In the genomic region with DNA sequence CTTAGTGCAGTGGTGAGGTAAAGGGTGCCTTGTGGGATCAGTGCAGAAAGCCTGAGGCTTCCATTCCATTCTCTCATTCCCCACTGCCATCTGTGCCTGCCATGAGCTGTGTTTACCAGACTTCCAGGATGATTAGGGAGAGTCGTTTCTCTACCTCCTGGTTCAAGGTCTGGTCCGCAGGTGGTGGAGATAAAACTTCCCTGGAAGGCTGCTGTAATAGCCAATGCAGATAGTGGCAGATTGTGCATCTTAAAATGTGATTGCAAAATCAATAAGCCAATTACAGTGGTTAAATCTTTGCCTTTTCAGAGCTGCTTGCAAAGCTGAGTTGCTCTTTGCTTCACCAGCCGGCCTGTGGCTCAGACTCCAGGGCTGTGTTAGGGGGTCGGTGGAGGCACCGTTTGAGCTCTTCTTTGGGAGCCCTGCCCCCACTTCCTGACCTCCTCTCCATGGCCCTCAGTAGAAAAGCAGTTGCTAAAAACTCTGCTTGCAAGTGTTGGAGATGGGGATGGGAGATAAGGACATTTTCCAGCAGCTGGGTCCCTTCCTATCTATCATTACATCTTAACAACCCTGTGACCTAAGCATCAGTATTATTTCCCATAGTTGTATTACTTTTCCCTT, we compare ENCODE assay signal across 17 cellular contexts.
DNase-seq lines count a peak whose midpoint lies in the region; ATAC-seq, FAIRE-seq and TF ChIP-seq lines count a peak whose summit lies in the region.
"Had no signal": no experiment of that assay in that cellular context is flagged by ENCODE, and none has a peak within 500 bp of the region (broad histone marks: within the 10 kb centered on the region; RNA-seq: fewer than 3 reads in every experiment).

No MANE protein-coding gene starts in this region.

- no peak overlapping the region for H3K4me3 ChIP-seq in BE2C (ENCODE audit: low read depth, low read length)
- H3K4me3 ChIP-seq in HEK293 (ENCODE audit: low read depth, low read length), result no peak overlapping the region
- H3K4me3 ChIP-seq in SJCRH30, result no peak overlapping the region
- no peak overlapping the region for H3K4me3 ChIP-seq in HepG2 (replicated peaks in 1 of 3; ENCODE audit: insufficient read depth in 1 of 3, low read depth in 2 of 3, low read length in 3 of 3)
- no peak overlapping the region for H3K4me3 ChIP-seq in right atrium auricular region
- H3K4me3 ChIP-seq: gastroesophageal sphincter, smooth muscle cell, stomach had no signal

- TF ChIP-seq POLR2A in HepG2 (IDR thresholded peaks at IDR 0.05; ENCODE audit: insufficient read depth in 1 of 2, low read depth in 2 of 2, low read length in 2 of 2), result no peak

- CTCF ChIA-PET in HEK293 (lab: Yijun Ruan, JAX), result no interaction called here
- CTCF ChIA-PET in HepG2 (lab: Yijun Ruan, JAX; ENCODE audit: low intra/inter-chr PET ratio, low total read pairs), result no interaction called here

- FAIRE-seq in HepG2 (lab: Jason Lieb, UNC), result no peak
- FAIRE-seq: bronchial epithelial cell had no signal

- H3K9me3 ChIP-seq in BE2C (no peaks in the 10 kb centered on the region), HEK293 (ENCODE audit: control insufficient read depth, insufficient read depth, low read depth, low read length) (no peaks in the 10 kb centered on the region), SJCRH30 (replicated peaks) (no peaks in the 10 kb centered on the region), HepG2 (ENCODE audit: low read length) (no peaks in the 10 kb centered on the region), right atrium auricular region (no peaks in the 10 kb centered on the region)
- H3K9me3 ChIP-seq: gastroesophageal sphincter, neutrophil, stomach had no signal

- peak; percentile 37 for ATAC-seq in HepG2
- no peak for ATAC-seq in HG03442 (IDR thresholded peaks at IDR 0.05; ENCODE audit: unreplicated experiment)
- no peak for ATAC-seq in GM19035 (IDR thresholded peaks at IDR 0.05; ENCODE audit: unreplicated experiment)
- ATAC-seq: gastroesophageal sphincter, HCT116, PC-3 had no signal

- H3K27ac ChIP-seq in HEK293 (ENCODE audit: extremely low read depth, low read depth, low read length), result no peak overlapping the region
- H3K27ac ChIP-seq in SJCRH30, result peak overlapping the region; percentile 54
- no peak overlapping the region for H3K27ac ChIP-seq in HepG2 (ENCODE audit: extremely low read length, insufficient read depth, low read length)
- H3K27ac ChIP-seq in right atrium auricular region, result no peak overlapping the region
- H3K27ac ChIP-seq: gastroesophageal sphincter, HL-60, neutrophil, stomach had no signal

- H2AFZ ChIP-seq in HepG2 (ENCODE audit: low read length), result no peak overlapping the region

- no peak for TF ChIP-seq RAD21 in HepG2 (CRISPR knock-in tag; IDR thresholded peaks at IDR 0.05)

- H3K27me3 ChIP-seq in BE2C (no peaks in the 10 kb centered on the region), SJCRH30 (no peaks in the 10 kb centered on the region), HepG2 (ENCODE audit: control insufficient read depth in 1 of 2, insufficient read depth in 2 of 2, low read length in 2 of 2) (0 out of 5 replicates have a peak, but pooled peaks cover 0 to 2% of the 10 kb centered on the region in 2 experiments), right atrium auricular region (no peaks in the 10 kb centered on the region)
- H3K27me3 ChIP-seq: gastroesophageal sphincter, neutrophil, stomach had no signal

- intact Hi-C loops in HepG2 (cut with micrococcal nuclease; ENCODE audit: unreplicated experiment), result no loop called here

- no peaks in the 10 kb centered on the region for H3K79me2 ChIP-seq in HepG2 (ENCODE audit: insufficient read depth, low read length)

- H3K36me3 ChIP-seq in BE2C (no peaks in the 10 kb centered on the region), HEK293 (ENCODE audit: control insufficient read depth in 2 of 2, insufficient read depth in 1 of 2, low read length in 2 of 2) (no peaks in the 10 kb centered on the region), SJCRH30 (no peaks in the 10 kb centered on the region), HepG2 (replicated peaks in 1 of 2; ENCODE audit: control insufficient read depth in 1 of 2, insufficient read depth in 2 of 2, low read length in 2 of 2) (no peaks in the 10 kb centered on the region), right atrium auricular region (no peaks in the 10 kb centered on the region)
- H3K36me3 ChIP-seq: gastroesophageal sphincter, neutrophil, stomach had no signal

- H4K20me1 ChIP-seq in HepG2 (ENCODE audit: insufficient read depth, low read length), result no peaks in the 10 kb centered on the region

- H3K4me1 ChIP-seq in BE2C, result peaks cover 13% of the 10 kb centered on the region
- H3K4me1 ChIP-seq in HEK293 (ENCODE audit: control insufficient read depth, insufficient read depth, low read length), result no peaks in the 10 kb centered on the region
- peaks cover 15% of the 10 kb centered on the region for H3K4me1 ChIP-seq in SJCRH30
- H3K4me1 ChIP-seq in HepG2 (ENCODE audit: insufficient read depth, low read length), result peaks cover 12% of the 10 kb centered on the region; the same call in 1 of the 2 replicates
- no peaks in the 10 kb centered on the region for H3K4me1 ChIP-seq in right atrium auricular region
- H3K4me1 ChIP-seq: gastroesophageal sphincter had no signal

- 6% methylated on average over 5 of the region's 5 CpGs for WGBS in HepG2 (ENCODE audit: low lambda C conversion rate)

- TF ChIP-seq EP300 in HepG2 (IDR thresholded peaks at IDR 0.05; ENCODE audit: low read depth in 2 of 2, low read length in 2 of 2), result no peak
- TF ChIP-seq EP300 in HepG2 (CRISPR knock-in tag; IDR thresholded peaks at IDR 0.05; ENCODE audit: borderline replicate concordance), result no peak

- BruUV-seq in HepG2 (replicated peaks; lab: Mats Ljungman, UMichigan), result no TSS peak

- DNase-seq in BE2C (peak; percentile 50), SJCRH30 (peak; percentile 68 to 69), HepG2 (ENCODE audit: low spot score) (no peak), right atrium auricular region (ENCODE audit: low spot score) (no peak), H4 (ENCODE audit: low spot score) (no peak)
- DNase-seq: activated B cell treated with CpG ODN at 0.5 μM for 24 hours, PC-3 had no signal

- H3K9ac ChIP-seq in HepG2 (ENCODE audit: insufficient read depth, low read depth, low read length), result no peak overlapping the region

- in situ Hi-C loops in HepG2 (cut with HindIII; ENCODE audit: extremely low pct_ligation_motif_present, low pct_unique_long_range_greater_than_20kb), result no loop called here

- POLR2A ChIA-PET in HEK293 (lab: Yijun Ruan, JAX) (no interaction called here), HepG2 (lab: Yijun Ruan, JAX) (no interaction called here)

- no peak overlapping the region for H3K4me2 ChIP-seq in HepG2 (ENCODE audit: low read depth, low read length)
- H3K4me2 ChIP-seq: smooth muscle cell had no signal

- TF ChIP-seq CTCF in BE2C (IDR thresholded peaks at IDR 0.05; ENCODE audit: low read depth, low read length) (no peak), HEK293 (tag by site-specific recombination; IDR thresholded peaks at IDR 0.05) (no peak), HepG2 (CRISPR knock-in tag; IDR thresholded peaks at IDR 0.05) (no peak), right atrium auricular region (IDR thresholded peaks at IDR 0.05) (no peak)

TF ChIP-seq in HEK293, 187 proteins besides CTCF, POLR2A, EP300 and RAD21 (continues in another document):
- TF ChIP-seq ZIC2 (tag by site-specific recombination; IDR thresholded peaks at IDR 0.05) (peak; percentile 28; the same call in 1 of the 2 replicates), ZNF324 (tag by site-specific recombination; IDR thresholded peaks at IDR 0.05) (no peak), ZNF514 (tag by site-specific recombination; IDR thresholded peaks at IDR 0.05) (no peak), ZNF580 (tag by site-specific recombination; IDR thresholded peaks at IDR 0.05) (no peak), ZNF140 (tag by site-specific recombination; IDR thresholded peaks at IDR 0.05) (no peak), YY1 (tag by site-specific recombination; IDR thresholded peaks at IDR 0.05) (no peak), PRDM1 (tag by site-specific recombination; IDR thresholded peaks at IDR 0.05) (no peak), ZNF138 (tag by site-specific recombination; IDR thresholded peaks at IDR 0.05; ENCODE audit: borderline replicate concordance) (no peak)

TF ChIP-seq in HepG2, 621 proteins besides CTCF, POLR2A, EP300 and RAD21 (continues in another document):
- no peak for TF ChIP-seq NR2F2 (IDR thresholded peaks at IDR 0.05; ENCODE audit: borderline replicate concordance, low read depth)
- TF ChIP-seq, protein P1, sequence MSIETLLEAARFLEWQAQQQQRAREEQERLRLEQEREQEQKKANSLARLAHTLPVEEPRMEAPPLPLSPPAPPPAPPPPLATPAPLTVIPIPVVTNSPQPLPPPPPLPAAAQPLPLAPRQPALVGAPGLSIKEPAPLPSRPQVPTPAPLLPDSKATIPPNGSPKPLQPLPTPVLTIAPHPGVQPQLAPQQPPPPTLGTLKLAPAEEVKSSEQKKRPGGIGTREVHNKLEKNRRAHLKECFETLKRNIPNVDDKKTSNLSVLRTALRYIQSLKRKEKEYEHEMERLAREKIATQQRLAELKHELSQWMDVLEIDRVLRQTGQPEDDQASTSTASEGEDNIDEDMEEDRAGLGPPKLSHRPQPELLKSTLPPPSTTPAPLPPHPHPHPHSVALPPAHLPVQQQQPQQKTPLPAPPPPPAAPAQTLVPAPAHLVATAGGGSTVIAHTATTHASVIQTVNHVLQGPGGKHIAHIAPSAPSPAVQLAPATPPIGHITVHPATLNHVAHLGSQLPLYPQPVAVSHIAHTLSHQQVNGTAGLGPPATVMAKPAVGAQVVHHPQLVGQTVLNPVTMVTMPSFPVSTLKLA (IDR thresholded peaks at IDR 0.05), result no peak
- TF ChIP-seq, protein P2, sequence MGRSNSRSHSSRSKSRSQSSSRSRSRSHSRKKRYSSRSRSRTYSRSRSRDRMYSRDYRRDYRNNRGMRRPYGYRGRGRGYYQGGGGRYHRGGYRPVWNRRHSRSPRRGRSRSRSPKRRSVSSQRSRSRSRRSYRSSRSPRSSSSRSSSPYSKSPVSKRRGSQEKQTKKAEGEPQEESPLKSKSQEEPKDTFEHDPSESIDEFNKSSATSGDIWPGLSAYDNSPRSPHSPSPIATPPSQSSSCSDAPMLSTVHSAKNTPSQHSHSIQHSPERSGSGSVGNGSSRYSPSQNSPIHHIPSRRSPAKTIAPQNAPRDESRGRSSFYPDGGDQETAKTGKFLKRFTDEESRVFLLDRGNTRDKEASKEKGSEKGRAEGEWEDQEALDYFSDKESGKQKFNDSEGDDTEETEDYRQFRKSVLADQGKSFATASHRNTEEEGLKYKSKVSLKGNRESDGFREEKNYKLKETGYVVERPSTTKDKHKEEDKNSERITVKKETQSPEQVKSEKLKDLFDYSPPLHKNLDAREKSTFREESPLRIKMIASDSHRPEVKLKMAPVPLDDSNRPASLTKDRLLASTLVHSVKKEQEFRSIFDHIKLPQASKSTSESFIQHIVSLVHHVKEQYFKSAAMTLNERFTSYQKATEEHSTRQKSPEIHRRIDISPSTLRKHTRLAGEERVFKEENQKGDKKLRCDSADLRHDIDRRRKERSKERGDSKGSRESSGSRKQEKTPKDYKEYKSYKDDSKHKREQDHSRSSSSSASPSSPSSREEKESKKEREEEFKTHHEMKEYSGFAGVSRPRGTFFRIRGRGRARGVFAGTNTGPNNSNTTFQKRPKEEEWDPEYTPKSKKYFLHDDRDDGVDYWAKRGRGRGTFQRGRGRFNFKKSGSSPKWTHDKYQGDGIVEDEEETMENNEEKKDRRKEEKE (IDR thresholded peaks at IDR 0.05), result no peak

Comparison
In these comparisons a context has a peak if more than half of its experiments do, and no peak if none do; other contexts are left out.
1. DNase-seq: peak in BE2C (single experiment) and SJCRH30 (2 of 2); none in HepG2 (single experiment), right atrium auricular region (single experiment) and H4 (single experiment).